ENCODE assay signal across 1 cellular context in genomic region chr6:144467153-144467762, GRCh38.
TF ChIP-seq lines count a peak whose summit lies in the region.

No MANE protein-coding gene starts in this region.

TF ChIP-seq in WTC11, 78 proteins besides CTCF, POLR2A, EP300 and RAD21:
- no peak for TF ChIP-seq SP1 (CRISPR knock-in tag; conservative IDR thresholded peaks at IDR 0.05)
- no peak for TF ChIP-seq KAT7 (CRISPR knock-in tag; IDR thresholded peaks at IDR 0.05; ENCODE audit: borderline replicate concordance)
- no peak for TF ChIP-seq HMGXB4 (CRISPR knock-in tag; IDR thresholded peaks at IDR 0.05)
- TF ChIP-seq ZNF317 (CRISPR knock-in tag; IDR thresholded peaks at IDR 0.05; ENCODE audit: borderline replicate concordance, low read depth): no peak
- TF ChIP-seq TP53 (CRISPR knock-in tag; IDR thresholded peaks at IDR 0.05): no peak
- no peak for TF ChIP-seq ZNF219 (CRISPR knock-in tag; IDR thresholded peaks at IDR 0.05; ENCODE audit: borderline replicate concordance)
- TF ChIP-seq JAZF1 (CRISPR knock-in tag; IDR thresholded peaks at IDR 0.05): no peak
- no peak for TF ChIP-seq USF1 (CRISPR knock-in tag; IDR thresholded peaks at IDR 0.05)
- no peak for TF ChIP-seq CDX4 (CRISPR knock-in tag; IDR thresholded peaks at IDR 0.05; ENCODE audit: borderline replicate concordance)
- no peak for TF ChIP-seq MLX (CRISPR knock-in tag; IDR thresholded peaks at IDR 0.05)
- no peak for TF ChIP-seq ELF4 (CRISPR knock-in tag; IDR thresholded peaks at IDR 0.05; ENCODE audit: low read depth)
- no peak for TF ChIP-seq MYBL2 (CRISPR knock-in tag; IDR thresholded peaks at IDR 0.05)
- TF ChIP-seq ZNF121 (CRISPR knock-in tag; IDR thresholded peaks at IDR 0.05): no peak
- no peak for TF ChIP-seq ZNF532 (CRISPR knock-in tag; IDR thresholded peaks at IDR 0.05; ENCODE audit: borderline replicate concordance)
- no peak for TF ChIP-seq FOXP4 (CRISPR knock-in tag; IDR thresholded peaks at IDR 0.05)
- no peak for TF ChIP-seq NFATC4 (CRISPR knock-in tag; IDR thresholded peaks at IDR 0.05)
- no peak for TF ChIP-seq ARID4B (CRISPR knock-in tag; IDR thresholded peaks at IDR 0.05; ENCODE audit: borderline replicate concordance)
- TF ChIP-seq EMX1 (CRISPR knock-in tag; IDR thresholded peaks at IDR 0.05): no peak
- no peak for TF ChIP-seq ZNF138 (CRISPR knock-in tag; conservative IDR thresholded peaks at IDR 0.05)
